In genomic region chr3:64220161-64220560, GRCh38 we compare ENCODE assay signal across 12 cellular contexts. TPM values are rescaled to one million over a fixed set of nuclear protein-coding genes. Genes with fewer than 3 reads are reported as not detected.
DNase-seq lines count a peak whose midpoint lies in the region; ATAC-seq and TF ChIP-seq lines count a peak whose summit lies in the region.
"Had no signal": no experiment of that assay in that cellular context is flagged by ENCODE, and none has a peak within 500 bp of the region (broad histone marks: within the 10 kb centered on the region; RNA-seq: fewer than 3 reads in every experiment).

No MANE protein-coding gene starts in this region.

- no peaks in the 10 kb centered on the region for H3K9me3 ChIP-seq in lung (ENCODE audit: control insufficient read depth in 2 of 2, insufficient read depth in 1 of 2, low read length in 1 of 2)
- H3K9me3 ChIP-seq in transverse colon: no peaks in the 10 kb centered on the region

- in situ Hi-C loops in transverse colon (cut with MboI; ENCODE audit: low pct_ligation_motif_present in 1 of 4, low pct_unique_long_range_greater_than_20kb in 1 of 4, low sequenced_read_pairs in 3 of 4): no loop called here

- DNase-seq in DMS 273 (lab: John Stamatoyannopoulos, UW; ENCODE audit: unreplicated experiment) (peak; percentile 51), DMS 273 treated with DMSO at 0.1 percent for 48 hours (lab: John Stamatoyannopoulos, UW) (no peak), dedifferentiated amniotic fluid mesenchymal stem cell (ENCODE audit: extremely low spot score) (peak; percentile 55), lung (ENCODE audit: low spot score) (no peak), transverse colon (no peak), NCI-H1436 (lab: John Stamatoyannopoulos, UW) (no peak), cerebellar cortex (ENCODE audit: low spot score) (no peak), COLO668 (lab: John Stamatoyannopoulos, UW; ENCODE audit: unreplicated experiment) (no peak)
- DNase-seq: activated CD4-positive, alpha-beta T cell treated with anti-CD3 and anti-CD28 coated beads for 1 hour; amniotic stem cell; islet precursor cell had no signal

- TF ChIP-seq POLR2A in transverse colon (IDR thresholded peaks at IDR 0.05): no peak

- ATAC-seq in lung (ENCODE audit: insufficient read depth, low FRiP score): no peak

- H3K36me3 ChIP-seq in lung (ENCODE audit: control insufficient read depth in 2 of 2, insufficient read depth in 2 of 2, low read length in 2 of 2): no peaks in the 10 kb centered on the region
- H3K36me3 ChIP-seq in transverse colon: no peaks in the 10 kb centered on the region

- intact Hi-C loops in transverse colon (cut with DNase I; ENCODE audit: low total_unique reads): loop anchor here (5.0 kb wide), 1 partner anchor 42 kb away; no protein-coding TSS in a partner anchor

- WGBS in lung, 2 donors: 35 to 63% methylated on average over 4 of the region's 4 CpGs
- 45 to 52% methylated on average over 2 to 4 of the region's 4 CpGs for WGBS in transverse colon (ENCODE audit: low coverage in 1 of 2), 2 donors

- H3K27ac ChIP-seq in lung (ENCODE audit: low read depth in 1 of 2, low read length in 1 of 2) (peak overlapping the region; percentile 35 to 48), transverse colon (peak overlapping the region; percentile 64 to 84 (median 80))
- H3K27ac ChIP-seq: 22Rv1 had no signal

- TF ChIP-seq CTCF in lung (IDR thresholded peaks at IDR 0.05; ENCODE audit: control extremely low read depth, extremely low read depth) (no peak), transverse colon (IDR thresholded peaks at IDR 0.05) (no peak)

- no peaks in the 10 kb centered on the region for H3K27me3 ChIP-seq in lung (ENCODE audit: control insufficient read depth, insufficient read depth)
- no peaks in the 10 kb centered on the region for H3K27me3 ChIP-seq in transverse colon

- no peak for TF ChIP-seq EP300 in transverse colon (IDR thresholded peaks at IDR 0.05; ENCODE audit: low read depth)

- H3K4me1 ChIP-seq in lung (ENCODE audit: control insufficient read depth in 2 of 2, insufficient read depth in 2 of 2, low read length in 2 of 2) (peaks cover 17 to 18% of the 10 kb centered on the region in 2 donors), transverse colon (peaks cover 13 to 72% (median 29%) of the 10 kb centered on the region in 4 donors)

- no peak overlapping the region for H3K4me3 ChIP-seq in lung
- H3K4me3 ChIP-seq in transverse colon: no peak overlapping the region

RNA-seq across cellular contexts. Expression of gene PRICKLE2, which starts 5.1 kb away (rescaled TPM):
- 10 to 100 TPM; 35.8 to 88.0 TPM for total RNA-seq in lung
- 1 to 10 TPM; 4.0 to 4.1 TPM for polyA plus RNA-seq in lung
- 10 to 100 TPM in 3 of 4 donors, 1 to 10 TPM in 1; 8.5 to 38.4 (median 17.4) TPM for total RNA-seq in transverse colon

Comparison
In these comparisons a context has a peak if more than half of its experiments do, and no peak if none do; other contexts are left out.
1. DNase-seq: peak in DMS 273 (single experiment) and dedifferentiated amniotic fluid mesenchymal stem cell (single experiment); none in DMS 273 treated with DMSO at 0.1 percent for 48 hours (single experiment), lung (single experiment), transverse colon (single experiment), NCI-H1436 (single experiment), cerebellar cortex (single experiment) and COLO668 (single experiment).